In the genomic region with DNA sequence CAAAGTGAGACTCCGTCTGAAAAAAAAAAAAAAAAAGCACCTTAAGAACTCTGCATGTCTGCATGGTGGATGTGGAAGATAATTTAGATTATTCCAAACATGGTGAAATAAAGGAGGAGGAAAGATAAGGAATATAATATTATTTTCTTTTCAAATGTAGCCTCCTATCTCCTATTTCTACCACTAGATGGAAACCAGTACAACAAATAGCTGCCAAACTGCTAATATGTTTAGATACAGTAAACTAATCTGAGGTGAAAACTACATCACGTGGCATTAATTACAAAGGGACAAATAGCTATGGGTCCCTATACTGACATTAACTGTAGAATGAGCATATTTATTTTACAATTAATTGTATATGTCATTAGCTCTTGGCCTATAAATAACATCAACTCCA, we compare ENCODE assay signal across 17 cellular contexts.
DNase-seq lines count a peak whose midpoint lies in the region; ATAC-seq and TF ChIP-seq lines count a peak whose summit lies in the region.
"Had no signal": no experiment of that assay in that cellular context is flagged by ENCODE, and none has a peak within 500 bp of the region (broad histone marks: within the 10 kb centered on the region; RNA-seq: fewer than 3 reads in every experiment).

No MANE protein-coding gene starts in this region.

- H3K79me2 ChIP-seq in DND-41 (ENCODE audit: insufficient read depth, low read length) (0 out of 2 replicates have a peak, but pooled peaks cover 5% of the 10 kb centered on the region), osteoblast (ENCODE audit: insufficient read depth, low read length) (no peaks in the 10 kb centered on the region)

- H3K36me3 Mint-ChIP-seq in brain = peaks cover 21% of the 10 kb centered on the region

- TF ChIP-seq CTCF in DND-41 (IDR thresholded peaks at IDR 0.05; ENCODE audit: borderline replicate concordance, extremely low read depth, low read length, poor library complexity, severe bottlenecking) (peak; percentile 29), LNCAP (IDR thresholded peaks at IDR 0.05) (peak; percentile 18; the same call in 1 of the 2 replicates), brain (conservative IDR thresholded peaks at IDR 0.05) (peak; percentile 10 to 17), osteoblast (IDR thresholded peaks at IDR 0.05; ENCODE audit: extremely low read depth, low read depth, low read length) (peak; percentile 44)

- DNase-seq in DND-41 (no peak), osteoblast (ENCODE audit: insufficient read length, low spot score, missing footprints) (no peak), superior temporal gyrus (ENCODE audit: extremely low spot score) (no peak), NK-92 (lab: John Stamatoyannopoulos, UW; ENCODE audit: unreplicated experiment) (no peak), NCI-H1417 treated with DMSO at 0.1 percent for 48 hours (lab: John Stamatoyannopoulos, UW) (no peak)
- DNase-seq: activated naive CD4-positive, alpha-beta T cell treated with anti-CD3 and anti-CD28 coated beads for 36 hours; Caco-2; cerebellar nuclear complex; hypothalamus; naive thymus-derived CD8-positive, alpha-beta T cell; retina; stimulated activated CD4-positive, alpha-beta T cell treated with anti-CD3 and anti-CD28 coated beads, Interleukin-4, amount 100 ng/mL, for 4 hours; uterus had no signal

- no peak overlapping the region for H3K27ac Mint-ChIP-seq in brain
- H3K27ac Mint-ChIP-seq: activated naive CD4-positive, alpha-beta T cell treated with anti-CD3 and anti-CD28 coated beads for 36 hours; naive thymus-derived CD8-positive, alpha-beta T cell; stimulated activated memory B cell treated with anti-CD40 and anti-IgM and Interleukin-4, amounts not matched to agents 10 μg/mL and 1 μg/mL and 100 μg/mL, for 72 hours had no signal

- H3K4me2 ChIP-seq in DND-41 (ENCODE audit: insufficient read depth, low read length) (no peak overlapping the region), osteoblast (ENCODE audit: insufficient read depth, low read length) (no peak overlapping the region)

- H3K27ac ChIP-seq in DND-41 (ENCODE audit: low read length) = no peak overlapping the region
- no peak overlapping the region for H3K27ac ChIP-seq in osteoblast (ENCODE audit: low read depth, low read length)
- H3K27ac ChIP-seq: uterus had no signal

- H3K27me3 Mint-ChIP-seq in brain = no peaks in the 10 kb centered on the region
- H3K27me3 Mint-ChIP-seq: naive thymus-derived CD8-positive, alpha-beta T cell; stimulated activated memory B cell treated with anti-CD40 and anti-IgM and Interleukin-4, amounts not matched to agents 10 μg/mL and 1 μg/mL and 100 μg/mL, for 72 hours had no signal

- H3K9ac ChIP-seq in DND-41 (ENCODE audit: low read depth, low read length) = no peak overlapping the region

- H3K27me3 ChIP-seq in DND-41 (ENCODE audit: insufficient read depth, low read length, poor library complexity) (no peaks in the 10 kb centered on the region), osteoblast (ENCODE audit: insufficient read depth, low read length) (no peaks in the 10 kb centered on the region)
- H3K27me3 ChIP-seq: uterus had no signal

- peaks cover 10% of the 10 kb centered on the region for H3K4me1 Mint-ChIP-seq in brain
- H3K4me1 Mint-ChIP-seq: naive thymus-derived CD8-positive, alpha-beta T cell had no signal

- no peaks in the 10 kb centered on the region for H3K4me1 ChIP-seq in DND-41 (ENCODE audit: insufficient read depth, low read length)
- H3K4me1 ChIP-seq in osteoblast (ENCODE audit: insufficient read depth, low read length) = no peaks in the 10 kb centered on the region
- H3K4me1 ChIP-seq: Caco-2, uterus had no signal

- H3K36me3 ChIP-seq in DND-41 (ENCODE audit: insufficient read depth, low read length) = no peaks in the 10 kb centered on the region
- no peaks in the 10 kb centered on the region for H3K36me3 ChIP-seq in osteoblast (ENCODE audit: insufficient read depth, low read length)
- H3K36me3 ChIP-seq: uterus had no signal

- H2AFZ ChIP-seq in DND-41 (ENCODE audit: low read depth, low read length) = no peak overlapping the region
- no peak overlapping the region for H2AFZ ChIP-seq in osteoblast (ENCODE audit: low read length)

- no peaks in the 10 kb centered on the region for H3K9me3 ChIP-seq in DND-41 (ENCODE audit: insufficient read depth, low read length, severe bottlenecking)
- no peaks in the 10 kb centered on the region for H3K9me3 ChIP-seq in osteoblast (ENCODE audit: low read depth, low read length)
- H3K9me3 ChIP-seq: Caco-2, uterus had no signal

- H3K4me3 ChIP-seq in DND-41 (ENCODE audit: low read depth in 1 of 2, low read length in 2 of 2) (no peak overlapping the region), osteoblast (ENCODE audit: insufficient read depth, low read length) (no peak overlapping the region)
- H3K4me3 ChIP-seq: uterus had no signal

- no peak overlapping the region for H3K4me3 Mint-ChIP-seq in brain
- H3K4me3 Mint-ChIP-seq: activated naive CD4-positive, alpha-beta T cell treated with anti-CD3 and anti-CD28 coated beads for 36 hours; naive thymus-derived CD8-positive, alpha-beta T cell; stimulated activated memory B cell treated with anti-CD40 and anti-IgM and Interleukin-4, amounts not matched to agents 10 μg/mL and 1 μg/mL and 100 μg/mL, for 72 hours had no signal

- no peaks in the 10 kb centered on the region for H4K20me1 ChIP-seq in DND-41 (ENCODE audit: insufficient read depth, low read length)
- H4K20me1 ChIP-seq in osteoblast (ENCODE audit: insufficient read depth, low read length) = no peaks in the 10 kb centered on the region

- no peak for ATAC-seq in DND-41 (ENCODE audit: insufficient read depth, low read depth)
- ATAC-seq: left lobe of liver; naive thymus-derived CD8-positive, alpha-beta T cell; stimulated activated memory B cell treated with anti-CD40 and anti-IgM and Interleukin-4, amounts not matched to agents 10 μg/mL and 1 μg/mL and 100 μg/mL, for 72 hours had no signal

- peaks cover 2 to 11% (median 8%) of the 10 kb centered on the region in 5 experiments for H3K9me3 Mint-ChIP-seq in brain
- H3K9me3 Mint-ChIP-seq: stimulated activated memory B cell treated with anti-CD40 and anti-IgM and Interleukin-4, amounts not matched to agents 10 μg/mL and 1 μg/mL and 100 μg/mL, for 72 hours had no signal
